ENCODE assay signal across 9 cellular contexts in genomic region chr10:42428534-42428933, GRCh38.
DNase-seq lines count a peak whose midpoint lies in the region; ATAC-seq, FAIRE-seq and TF ChIP-seq lines count a peak whose summit lies in the region.
"Had no signal": no experiment of that assay in that cellular context is flagged by ENCODE, and none has a peak within 500 bp of the region (broad histone marks: within the 10 kb centered on the region; RNA-seq: fewer than 3 reads in every experiment).

No MANE protein-coding gene starts in this region.

- H2BK120ac ChIP-seq in H1 (replicated peaks; ENCODE audit: low read depth, low read length): no peak overlapping the region

- DNase-seq in SIG-M5 treated with dmso at 0.1 percent for 504 hours (lab: John Stamatoyannopoulos, UW; ENCODE audit: unreplicated experiment) (peak; percentile 1), SIG-M5 (lab: John Stamatoyannopoulos, UW) (no peak), NAMALWA (ENCODE audit: low spot score) (peak; percentile 39), H1 (ENCODE audit: low read depth in 1 of 2, low spot score in 2 of 2) (no peak), stromal cell of bone marrow (ENCODE audit: low read depth) (peak; percentile 5), vagina (ENCODE audit: extremely low spot score in 2 of 2) (no peak), mucosa of descending colon (no peak)
- no peak for DNase-seq in stimulated activated CD4-positive, alpha-beta T cell treated with anti-CD3 and anti-CD28 coated beads, Interleukin-4, amount 100 ng/mL, for 1 hour
- DNase-seq: activated CD8-positive, alpha-beta memory T cell treated with anti-CD3 and anti-CD28 coated beads, Interleukin-2, amount 50 U/mL, for 48 hours had no signal

- H3K36me3 ChIP-seq in H1 (ENCODE audit: control insufficient read depth in 2 of 4, insufficient read depth in 4 of 4, low read length in 3 of 4): no peaks in the 10 kb centered on the region
- no peaks in the 10 kb centered on the region for H3K36me3 ChIP-seq in vagina
- H3K36me3 ChIP-seq in mucosa of descending colon (ENCODE audit: low read depth): no peaks in the 10 kb centered on the region

- H2BK20ac ChIP-seq in H1 (ENCODE audit: low read length): no peak overlapping the region

- CTCF ChIA-PET in H1 (lab: Charles Lee; ENCODE audit: partially characterized antibody): interaction anchor here (0.6 to 1.3 kb wide), 2 partner anchors 81 to 435 kb away, joined by 3 to 5 read pairs; no protein-coding TSS in a partner anchor

- no peaks in the 10 kb centered on the region for H3K79me2 ChIP-seq in H1 (ENCODE audit: control insufficient read depth in 1 of 2, insufficient read depth in 2 of 2, low read length in 2 of 2)

- no peak overlapping the region for H3K4me2 ChIP-seq in H1 (ENCODE audit: insufficient read depth in 1 of 2, low read depth in 2 of 2, low read length in 2 of 2)

- no peak overlapping the region for H3K23ac ChIP-seq in H1 (ENCODE audit: insufficient read length)

- H2AK5ac ChIP-seq in H1 (ENCODE audit: low read depth, low read length): no peak overlapping the region

- no peak overlapping the region for H4K5ac ChIP-seq in H1 (ENCODE audit: insufficient read length, low read depth, low read length)

- intact Hi-C loops in vagina (cut with DNase I): no loop called here
- intact Hi-C loops in mucosa of descending colon (cut with DNase I, micrococcal nuclease): no loop called here

- no peak overlapping the region for H2BK5ac ChIP-seq in H1 (ENCODE audit: low read depth, low read length)

- H3K27me3 ChIP-seq in H1 (replicated peaks in 1 of 4; ENCODE audit: control insufficient read depth in 3 of 4, extremely low read depth in 1 of 4, insufficient read depth in 3 of 4, low read length in 3 of 4) (no peaks in the 10 kb centered on the region), vagina (no peaks in the 10 kb centered on the region)

- peak in 2 of 3 experiments; percentile 5 to 12; a peak in 2 of 4 replicates for TF ChIP-seq CTCF in H1 (IDR thresholded peaks at IDR 0.05; ENCODE audit: control extremely low read depth in 1 of 3, insufficient read depth in 1 of 3, low read depth in 1 of 3, low read length in 3 of 3)
- no peak for TF ChIP-seq CTCF in vagina (IDR thresholded peaks at IDR 0.05)
- TF ChIP-seq CTCF in mucosa of descending colon (IDR thresholded peaks at IDR 0.05): no peak

- no peak overlapping the region for H3K4ac ChIP-seq in H1 (replicated peaks; ENCODE audit: insufficient read length, low read depth, low read length)

- no peak for FAIRE-seq in H1 (lab: Jason Lieb, UNC)

- H2BK12ac ChIP-seq in H1 (ENCODE audit: low read depth, low read length): no peak overlapping the region

- TF ChIP-seq POLR2A in H1 (IDR thresholded peaks at IDR 0.05; ENCODE audit: control extremely low read depth in 1 of 2, low read depth in 2 of 2, low read length in 2 of 2) (no peak), vagina (IDR thresholded peaks at IDR 0.05) (no peak)

- H3K56ac ChIP-seq in H1 (replicated peaks; ENCODE audit: insufficient read length, low read depth, low read length): no peak overlapping the region

- no peaks in the 10 kb centered on the region for H4K20me1 ChIP-seq in H1 (replicated peaks in 1 of 2; ENCODE audit: control insufficient read depth in 1 of 2, insufficient read depth in 2 of 2, low read length in 2 of 2)

- H3K4me1 ChIP-seq in H1 (replicated peaks in 1 of 4; ENCODE audit: control insufficient read depth in 3 of 4, insufficient read depth in 4 of 4, low read length in 3 of 4) (no peaks in the 10 kb centered on the region), vagina (no peaks in the 10 kb centered on the region), mucosa of descending colon (ENCODE audit: low read depth) (no peaks in the 10 kb centered on the region)

- H3K9ac ChIP-seq in H1 (replicated peaks in 1 of 4; ENCODE audit: extremely low read depth in 1 of 4, low read depth in 3 of 4, low read length in 3 of 4): no peak overlapping the region

- no peak overlapping the region for H3K27ac ChIP-seq in H1 (ENCODE audit: low read depth, low read length)
- H3K27ac ChIP-seq in vagina: no peak overlapping the region

- no peak overlapping the region for H3K14ac ChIP-seq in H1 (ENCODE audit: insufficient read length)

- no peak for ATAC-seq in mucosa of descending colon

- no peak for TF ChIP-seq EP300 in H1 (IDR thresholded peaks at IDR 0.05; ENCODE audit: borderline replicate concordance in 1 of 2, low read depth in 2 of 2, low read length in 2 of 2)

- H4K91ac ChIP-seq in H1 (replicated peaks; ENCODE audit: insufficient read length, low read length): no peak overlapping the region

- H3K18ac ChIP-seq in H1 (ENCODE audit: extremely low read depth, low read length): no peak overlapping the region

- H3K4me3 ChIP-seq in H1 (ENCODE audit: extremely low read depth in 1 of 4, insufficient read depth in 2 of 4, low read depth in 3 of 4, low read length in 4 of 4) (no peak overlapping the region), vagina (no peak overlapping the region), mucosa of descending colon (no peak overlapping the region)

- 94% methylated on average over 1 of the region's 1 CpG; no CpG with 5 or more reads in 1 of the 2 experiments for WGBS in H1 (ENCODE audit: extremely low coverage in 1 of 2, insufficient coverage in 1 of 2, insufficient read length in 1 of 2, insufficient replicate concordance in 2 of 2, low coverage in 1 of 2, low lambda C conversion rate in 2 of 2, missing lambda C conversion rate in 1 of 2), 2 experiments

- H2AFZ ChIP-seq in H1 (ENCODE audit: low read length): no peak overlapping the region

- peaks cover 28 to 41% of the 10 kb centered on the region in 2 experiments; a peak in 3 of 4 replicates for H3K9me3 ChIP-seq in H1 (ENCODE audit: insufficient read depth in 2 of 2, low read depth in 1 of 2, low read length in 1 of 2)
- H3K9me3 ChIP-seq in vagina: no peaks in the 10 kb centered on the region
- no peaks in the 10 kb centered on the region for H3K9me3 ChIP-seq in mucosa of descending colon

- H4K8ac ChIP-seq in H1 (ENCODE audit: extremely low read depth, insufficient read depth, low read length): no peak overlapping the region

- POLR2A ChIA-PET in H1 (lab: Charles Lee; ENCODE audit: partially characterized antibody): no interaction called here

- peak; percentile 47 to 54 for TF ChIP-seq RAD21 in H1 (IDR thresholded peaks at IDR 0.05 in 1 of 2, conservative IDR thresholded peaks at IDR 0.05 in 1 of 2; ENCODE audit: low read depth in 2 of 2, low read length in 2 of 2)

- no peaks in the 10 kb centered on the region for H3K23me2 ChIP-seq in H1 (ENCODE audit: low read depth, low read length)

- no peaks in the 10 kb centered on the region for H3K79me1 ChIP-seq in H1 (ENCODE audit: low read depth, low read length)

- H2BK15ac ChIP-seq in H1 (ENCODE audit: low read length): no peak overlapping the region

TF ChIP-seq in H1, 55 proteins besides CTCF, POLR2A, EP300 and RAD21:
- no peak for TF ChIP-seq CHD1 (IDR thresholded peaks at IDR 0.05; ENCODE audit: low read depth, low read length)
- no peak for TF ChIP-seq CTBP2 (IDR thresholded peaks at IDR 0.05; ENCODE audit: borderline replicate concordance, insufficient read depth, insufficient read length, low read length)
- no peak for TF ChIP-seq JUN (IDR thresholded peaks at IDR 0.05; ENCODE audit: low read depth, low read length)
- TF ChIP-seq RBBP5 (IDR thresholded peaks at IDR 0.05; ENCODE audit: borderline replicate concordance, low read depth, low read length): no peak
- no peak for TF ChIP-seq BRCA1 (IDR thresholded peaks at IDR 0.05; ENCODE audit: low read depth, low read length)
- no peak for TF ChIP-seq TCF12 (IDR thresholded peaks at IDR 0.05; ENCODE audit: low read depth, low read length)
- no peak for TF ChIP-seq SRF (IDR thresholded peaks at IDR 0.05; ENCODE audit: low read depth, low read length)
- no peak for TF ChIP-seq ATF3 (IDR thresholded peaks at IDR 0.05; ENCODE audit: insufficient read depth, low read depth, low read length)
- TF ChIP-seq KDM5A (IDR thresholded peaks at IDR 0.05; ENCODE audit: low read length): no peak
- TF ChIP-seq EZH2 (IDR thresholded peaks at IDR 0.05; ENCODE audit: low read depth, low read length, severe bottlenecking): no peak
- TF ChIP-seq GTF2F1 (IDR thresholded peaks at IDR 0.05; ENCODE audit: borderline replicate concordance, low read depth, low read length): no peak

Comparison
In these comparisons a context has a peak if more than half of its experiments do, and no peak if none do; other contexts are left out.
1. DNase-seq: peak in SIG-M5 treated with dmso at 0.1 percent for 504 hours (single experiment), NAMALWA (single experiment) and stromal cell of bone marrow (single experiment); none in SIG-M5 (single experiment), H1 (0 of 2), vagina (0 of 2), mucosa of descending colon (0 of 3) and stimulated activated CD4-positive, alpha-beta T cell treated with anti-CD3 and anti-CD28 coated beads, Interleukin-4, amount 100 ng/mL, for 1 hour (single experiment).
2. CTCF ChIP-seq: peak in H1 (2 of 3); none in vagina (0 of 3) and mucosa of descending colon (single experiment).